1 cellular context compared by ENCODE assay signal in the genomic region with DNA sequence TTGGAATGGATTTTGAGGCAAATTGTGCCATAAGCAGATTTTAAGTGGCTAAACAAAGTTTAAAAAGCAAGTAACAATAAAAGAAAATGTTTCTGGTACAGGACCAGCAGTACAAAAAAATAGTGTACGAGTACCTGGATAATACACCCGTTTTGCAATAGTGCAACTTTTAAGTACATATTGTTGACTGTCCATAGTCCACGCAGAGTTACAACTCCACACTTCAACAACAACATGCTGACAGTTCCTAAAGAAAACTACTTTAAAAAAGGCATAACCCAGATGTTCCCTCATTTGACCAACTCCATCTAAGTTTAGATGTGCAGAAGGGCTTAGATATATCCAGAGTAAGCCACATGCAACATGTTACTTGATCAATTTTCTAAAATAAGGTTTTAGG.
TF ChIP-seq lines count a peak whose summit lies in the region.

No MANE protein-coding gene starts in this region.

TF ChIP-seq in IMR-90, 13 proteins besides CTCF, POLR2A, EP300 and RAD21:
- TF ChIP-seq, protein P1, sequence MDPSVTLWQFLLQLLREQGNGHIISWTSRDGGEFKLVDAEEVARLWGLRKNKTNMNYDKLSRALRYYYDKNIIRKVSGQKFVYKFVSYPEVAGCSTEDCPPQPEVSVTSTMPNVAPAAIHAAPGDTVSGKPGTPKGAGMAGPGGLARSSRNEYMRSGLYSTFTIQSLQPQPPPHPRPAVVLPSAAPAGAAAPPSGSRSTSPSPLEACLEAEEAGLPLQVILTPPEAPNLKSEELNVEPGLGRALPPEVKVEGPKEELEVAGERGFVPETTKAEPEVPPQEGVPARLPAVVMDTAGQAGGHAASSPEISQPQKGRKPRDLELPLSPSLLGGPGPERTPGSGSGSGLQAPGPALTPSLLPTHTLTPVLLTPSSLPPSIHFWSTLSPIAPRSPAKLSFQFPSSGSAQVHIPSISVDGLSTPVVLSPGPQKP (IDR thresholded peaks at IDR 0.05; ENCODE audit: borderline replicate concordance, low read depth, low read length): no peak
- no peak for TF ChIP-seq CEBPB (IDR thresholded peaks at IDR 0.05; ENCODE audit: low read depth, low read length)
- no peak for TF ChIP-seq RFX5 (IDR thresholded peaks at IDR 0.05; ENCODE audit: low read depth, low read length)
- no peak for TF ChIP-seq RCOR1 (IDR thresholded peaks at IDR 0.05; ENCODE audit: insufficient replicate concordance, low read length)
- TF ChIP-seq FOS (IDR thresholded peaks at IDR 0.05; ENCODE audit: low read depth, low read length): no peak
- TF ChIP-seq CHD1 (IDR thresholded peaks at IDR 0.05; ENCODE audit: low read depth, low read length): no peak
- TF ChIP-seq BHLHE40 (IDR thresholded peaks at IDR 0.05; ENCODE audit: low read depth, low read length): no peak
- TF ChIP-seq MXI1 (IDR thresholded peaks at IDR 0.05; ENCODE audit: borderline replicate concordance, low read depth, low read length): no peak
- no peak for TF ChIP-seq NFE2L2 (IDR thresholded peaks at IDR 0.05; ENCODE audit: low read depth, low read length)
- TF ChIP-seq MAFK (IDR thresholded peaks at IDR 0.05; ENCODE audit: low read depth, low read length): no peak
- no peak for TF ChIP-seq SMC3 (IDR thresholded peaks at IDR 0.05; ENCODE audit: low read depth, low read length)
- TF ChIP-seq MAZ (IDR thresholded peaks at IDR 0.05; ENCODE audit: borderline replicate concordance, low read depth, low read length): no peak
- TF ChIP-seq, protein P2, sequence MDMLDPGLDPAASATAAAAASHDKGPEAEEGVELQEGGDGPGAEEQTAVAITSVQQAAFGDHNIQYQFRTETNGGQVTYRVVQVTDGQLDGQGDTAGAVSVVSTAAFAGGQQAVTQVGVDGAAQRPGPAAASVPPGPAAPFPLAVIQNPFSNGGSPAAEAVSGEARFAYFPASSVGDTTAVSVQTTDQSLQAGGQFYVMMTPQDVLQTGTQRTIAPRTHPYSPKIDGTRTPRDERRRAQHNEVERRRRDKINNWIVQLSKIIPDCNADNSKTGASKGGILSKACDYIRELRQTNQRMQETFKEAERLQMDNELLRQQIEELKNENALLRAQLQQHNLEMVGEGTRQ (IDR thresholded peaks at IDR 0.05; ENCODE audit: low read depth, low read length): no peak
